2 cellular contexts compared by ENCODE assay signal in the genomic region with DNA sequence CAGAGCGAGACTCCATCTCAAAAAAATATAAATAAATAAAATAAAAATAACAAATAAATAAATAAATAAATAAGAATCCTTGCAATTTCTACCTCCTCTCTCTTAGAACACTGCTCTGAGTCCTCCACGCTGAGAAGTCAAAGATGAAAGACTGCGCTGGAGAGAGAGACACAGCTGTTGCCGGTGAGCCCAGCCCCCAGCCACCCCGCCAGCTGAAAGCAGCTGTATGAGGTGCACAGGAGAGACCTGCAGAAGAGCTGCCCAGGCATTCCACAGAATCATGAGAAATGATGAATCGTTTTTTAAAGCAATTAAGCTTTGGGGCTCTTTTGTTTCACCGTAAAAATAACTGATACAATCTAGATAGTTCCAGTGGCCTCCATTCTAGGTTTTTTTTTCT.
TF ChIP-seq lines count a peak whose summit lies in the region.

No MANE protein-coding gene starts in this region.

TF ChIP-seq in GM23338, 12 proteins besides CTCF, POLR2A, EP300 and RAD21 (continues in another document):
- TF ChIP-seq EZH2 (IDR thresholded peaks at IDR 0.05; ENCODE audit: low read depth, unreplicated experiment) (no peak), NANOG (IDR thresholded peaks at IDR 0.05; ENCODE audit: borderline replicate concordance) (no peak), REST (IDR thresholded peaks at IDR 0.05; ENCODE audit: unreplicated experiment) (no peak), ZNF462 (CRISPR knock-in tag; IDR thresholded peaks at IDR 0.05) (no peak), STAT1 (IDR thresholded peaks at IDR 0.05; ENCODE audit: unreplicated experiment) (no peak), ZNF114 (CRISPR knock-in tag; IDR thresholded peaks at IDR 0.05) (no peak), POLR2AphosphoS5 (IDR thresholded peaks at IDR 0.05; ENCODE audit: low read depth) (no peak), JUNB (IDR thresholded peaks at IDR 0.05; ENCODE audit: unreplicated experiment) (no peak), CREB1 (CRISPR knock-in tag; IDR thresholded peaks at IDR 0.05; ENCODE audit: low read depth) (no peak)
- TF ChIP-seq, protein P1, sequence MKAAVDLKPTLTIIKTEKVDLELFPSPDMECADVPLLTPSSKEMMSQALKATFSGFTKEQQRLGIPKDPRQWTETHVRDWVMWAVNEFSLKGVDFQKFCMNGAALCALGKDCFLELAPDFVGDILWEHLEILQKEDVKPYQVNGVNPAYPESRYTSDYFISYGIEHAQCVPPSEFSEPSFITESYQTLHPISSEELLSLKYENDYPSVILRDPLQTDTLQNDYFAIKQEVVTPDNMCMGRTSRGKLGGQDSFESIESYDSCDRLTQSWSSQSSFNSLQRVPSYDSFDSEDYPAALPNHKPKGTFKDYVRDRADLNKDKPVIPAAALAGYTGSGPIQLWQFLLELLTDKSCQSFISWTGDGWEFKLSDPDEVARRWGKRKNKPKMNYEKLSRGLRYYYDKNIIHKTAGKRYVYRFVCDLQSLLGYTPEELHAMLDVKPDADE (IDR thresholded peaks at IDR 0.05): no peak

TF ChIP-seq in K562, 482 proteins besides CTCF, POLR2A, EP300 and RAD21:
- TF ChIP-seq, protein P2, sequence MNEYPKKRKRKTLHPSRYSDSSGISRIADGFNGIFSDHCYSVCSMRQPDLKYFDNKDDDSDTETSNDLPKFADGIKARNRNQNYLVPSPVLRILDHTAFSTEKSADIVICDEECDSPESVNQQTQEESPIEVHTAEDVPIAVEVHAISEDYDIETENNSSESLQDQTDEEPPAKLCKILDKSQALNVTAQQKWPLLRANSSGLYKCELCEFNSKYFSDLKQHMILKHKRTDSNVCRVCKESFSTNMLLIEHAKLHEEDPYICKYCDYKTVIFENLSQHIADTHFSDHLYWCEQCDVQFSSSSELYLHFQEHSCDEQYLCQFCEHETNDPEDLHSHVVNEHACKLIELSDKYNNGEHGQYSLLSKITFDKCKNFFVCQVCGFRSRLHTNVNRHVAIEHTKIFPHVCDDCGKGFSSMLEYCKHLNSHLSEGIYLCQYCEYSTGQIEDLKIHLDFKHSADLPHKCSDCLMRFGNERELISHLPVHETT (CRISPR knock-in tag; conservative IDR thresholded peaks at IDR 0.05 in 1 of 2, IDR thresholded peaks at IDR 0.05 in 1 of 2): no peak
- no peak for TF ChIP-seq NONO (IDR thresholded peaks at IDR 0.05; ENCODE audit: low read depth in 2 of 2, low read length in 1 of 2)
- TF ChIP-seq TFAP4 (CRISPR knock-in tag; IDR thresholded peaks at IDR 0.05; ENCODE audit: borderline replicate concordance): peak; percentile 51; the same call in 1 of the 2 replicates
- no peak for TF ChIP-seq POLR2G (IDR thresholded peaks at IDR 0.05; ENCODE audit: low read depth, low read length)
- TF ChIP-seq, protein P3, sequence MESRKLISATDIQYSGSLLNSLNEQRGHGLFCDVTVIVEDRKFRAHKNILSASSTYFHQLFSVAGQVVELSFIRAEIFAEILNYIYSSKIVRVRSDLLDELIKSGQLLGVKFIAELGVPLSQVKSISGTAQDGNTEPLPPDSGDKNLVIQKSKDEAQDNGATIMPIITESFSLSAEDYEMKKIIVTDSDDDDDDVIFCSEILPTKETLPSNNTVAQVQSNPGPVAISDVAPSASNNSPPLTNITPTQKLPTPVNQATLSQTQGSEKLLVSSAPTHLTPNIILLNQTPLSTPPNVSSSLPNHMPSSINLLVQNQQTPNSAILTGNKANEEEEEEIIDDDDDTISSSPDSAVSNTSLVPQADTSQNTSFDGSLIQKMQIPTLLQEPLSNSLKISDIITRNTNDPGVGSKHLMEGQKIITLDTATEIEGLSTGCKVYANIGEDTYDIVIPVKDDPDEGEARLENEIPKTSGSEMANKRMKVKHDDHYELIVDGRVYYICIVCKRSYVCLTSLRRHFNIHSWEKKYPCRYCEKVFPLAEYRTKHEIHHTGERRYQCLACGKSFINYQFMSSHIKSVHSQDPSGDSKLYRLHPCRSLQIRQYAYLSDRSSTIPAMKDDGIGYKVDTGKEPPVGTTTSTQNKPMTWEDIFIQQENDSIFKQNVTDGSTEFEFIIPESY (CRISPR knock-in tag; IDR thresholded peaks at IDR 0.05): peak; percentile 83
